ENCODE assay signal across 8 cellular contexts in the genomic region with DNA sequence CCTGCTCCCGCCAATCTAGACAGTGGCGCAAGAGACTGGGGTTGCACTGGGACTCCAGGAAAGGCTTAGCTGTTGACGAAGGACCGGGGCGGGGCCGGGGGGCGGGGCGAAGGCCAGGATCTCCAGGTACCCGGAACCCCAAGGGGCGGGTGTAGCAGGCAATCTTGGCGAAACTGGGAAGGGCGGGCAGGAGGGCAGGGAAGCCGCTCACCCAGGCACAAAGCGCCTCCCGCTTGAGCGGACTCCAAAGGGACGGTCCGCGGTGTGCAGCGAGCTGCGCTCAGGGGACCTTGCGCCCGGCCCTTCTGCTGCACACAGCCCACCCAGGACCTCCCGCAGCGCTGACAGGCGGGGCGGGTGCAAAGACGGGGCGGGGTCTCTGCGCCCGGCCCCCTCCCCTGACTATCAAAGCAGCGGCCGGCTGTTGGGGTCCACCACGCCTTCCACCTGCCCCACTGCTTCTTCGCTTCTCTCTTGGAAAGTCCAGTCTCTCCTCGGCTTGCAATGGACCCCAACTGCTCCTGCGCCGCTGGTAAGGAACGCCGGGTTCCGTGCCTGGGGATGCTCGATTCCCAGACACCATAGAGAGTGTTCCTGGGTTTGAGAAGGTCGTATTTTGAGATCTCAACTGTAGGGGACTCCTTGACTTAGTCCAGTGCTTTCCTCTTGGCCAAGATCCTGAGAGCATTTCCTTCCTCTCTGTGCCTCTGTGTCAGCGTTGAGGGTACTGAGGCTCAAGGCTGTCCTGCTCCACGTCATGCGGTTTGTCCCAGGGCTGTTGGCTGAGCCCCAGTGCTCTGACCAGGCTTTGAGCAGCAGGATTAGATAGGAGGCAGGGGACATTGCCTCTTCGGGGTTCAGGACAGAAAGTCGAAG. TPM values are rescaled to one million over a fixed set of nuclear protein-coding genes. Genes with fewer than 3 reads are reported as not detected.
DNase-seq lines count a peak whose midpoint lies in the region; ATAC-seq and TF ChIP-seq lines count a peak whose summit lies in the region.

A gene (plus strand): TSS at position 405 of the 876 bp plus-strand sequence. CDS start 100 bp downstream, at position 505.

- ATAC-seq in GM21723 (IDR thresholded peaks at IDR 0.05; ENCODE audit: unreplicated experiment), result peak; percentile 57
- no peak for ATAC-seq in GM18873 (IDR thresholded peaks at IDR 0.05; ENCODE audit: low FRiP score, unreplicated experiment)

- no peaks in the 10 kb centered on the region for H3K9me3 ChIP-seq in A673 (ENCODE audit: low read depth, low read length, poor library complexity, severe bottlenecking)
- no peaks in the 10 kb centered on the region for H3K9me3 ChIP-seq in mucosa of stomach (ENCODE audit: control insufficient read depth, low read length)

- H3K27me3 ChIP-seq in A673 (replicated peaks; ENCODE audit: insufficient read depth, low read depth, low read length, poor library complexity), result peaks cover 7% of the 10 kb centered on the region
- peaks cover 7% of the 10 kb centered on the region for H3K27me3 ChIP-seq in mucosa of stomach (ENCODE audit: control insufficient read depth, insufficient read depth, low read length)

- TSS peak; percentile 84 for BruUV-seq in A673 (replicated peaks; lab: Mats Ljungman, UMichigan)

- intact Hi-C loops in A673 (cut with micrococcal nuclease; ENCODE audit: unreplicated experiment), result no loop called here

- peak; percentile 78 for DNase-seq in A673 (ENCODE audit: low spot score)
- peak; percentile 80 to 85 for DNase-seq in NOMO-1 (lab: John Stamatoyannopoulos, UW; ENCODE audit: unreplicated experiment in 2 of 2)
- DNase-seq in activated T-cell treated with anti-CD3 and anti-CD28 coated beads for 48 hours (ENCODE audit: low read depth), result peak; percentile 68
- DNase-seq in epithelial cell of prostate (ENCODE audit: low read depth, low spot score), result peak; percentile 31
- peak; percentile 27 to 47 for DNase-seq in stimulated activated CD8-positive, alpha-beta memory T cell treated with anti-CD3 and anti-CD28 coated beads, Interleukin-4, amount 100 ng/mL, for 4 hours (ENCODE audit: low read depth in 2 of 2, low spot score in 1 of 2)

- H3K27ac ChIP-seq in A673 (ENCODE audit: low read depth, low read length, poor library complexity, severe bottlenecking), result peak within 1 kb of the TSS; percentile 53
- H3K27ac ChIP-seq in epithelial cell of prostate, result peak within 1 kb of the TSS; percentile 41

- CTCF ChIA-PET in A673 (lab: Charles Lee), result interaction anchor here (0.6 to 0.8 kb wide), 3 partner anchors 44 to 456 kb away, joined by 3 to 5 read pairs (median 4); no protein-coding TSS in a partner anchor

- POLR2A ChIA-PET in A673 (lab: Charles Lee; ENCODE audit: low non-redundant PET), result no interaction called here

- H3K4me1 ChIP-seq in A673 (ENCODE audit: insufficient read depth, low read length, poor library complexity, severe bottlenecking), result no peaks in the 10 kb centered on the region
- H3K4me1 ChIP-seq in mucosa of stomach (ENCODE audit: control insufficient read depth, insufficient read depth, low read length), result peaks cover 19% of the 10 kb centered on the region

- no peaks in the 10 kb centered on the region for H3K36me3 ChIP-seq in A673 (ENCODE audit: insufficient read depth, low read length, poor library complexity, severe bottlenecking)
- H3K36me3 ChIP-seq in mucosa of stomach (ENCODE audit: control insufficient read depth, insufficient read depth, low read length), result no peaks in the 10 kb centered on the region

- H3K4me3 ChIP-seq in A673 (ENCODE audit: low read depth, low read length, poor library complexity, severe bottlenecking) (peak within 1 kb of the TSS; percentile 66), mucosa of stomach (ENCODE audit: low read length) (peak within 1 kb of the TSS; percentile 80)

- no peak for TF ChIP-seq CTCF in A673 (conservative IDR thresholded peaks at IDR 0.05; ENCODE audit: low read depth, low read length)

- peak within 1 kb of the TSS; percentile 81 for H3K9ac ChIP-seq in mucosa of stomach (ENCODE audit: low read length)

RNA-seq across cellular contexts. Expression of the gene that starts here (rescaled TPM):
- total RNA-seq in A673 (2021), result 7.7 and 26.9 TPM in 2 replicates

Comparison
In these comparisons a context has a peak if more than half of its experiments do, and no peak if none do; other contexts are left out.
1. DNase-seq: peak in every context shown above with its lines; median percentile 82 in NOMO-1; 78 in A673; 68 in activated T-cell treated with anti-CD3 and anti-CD28 coated beads for 48 hours; 37 in stimulated activated CD8-positive, alpha-beta memory T cell treated with anti-CD3 and anti-CD28 coated beads, Interleukin-4, amount 100 ng/mL, for 4 hours; 31 in epithelial cell of prostate.